8 cellular contexts compared by ENCODE assay signal in the genomic region with DNA sequence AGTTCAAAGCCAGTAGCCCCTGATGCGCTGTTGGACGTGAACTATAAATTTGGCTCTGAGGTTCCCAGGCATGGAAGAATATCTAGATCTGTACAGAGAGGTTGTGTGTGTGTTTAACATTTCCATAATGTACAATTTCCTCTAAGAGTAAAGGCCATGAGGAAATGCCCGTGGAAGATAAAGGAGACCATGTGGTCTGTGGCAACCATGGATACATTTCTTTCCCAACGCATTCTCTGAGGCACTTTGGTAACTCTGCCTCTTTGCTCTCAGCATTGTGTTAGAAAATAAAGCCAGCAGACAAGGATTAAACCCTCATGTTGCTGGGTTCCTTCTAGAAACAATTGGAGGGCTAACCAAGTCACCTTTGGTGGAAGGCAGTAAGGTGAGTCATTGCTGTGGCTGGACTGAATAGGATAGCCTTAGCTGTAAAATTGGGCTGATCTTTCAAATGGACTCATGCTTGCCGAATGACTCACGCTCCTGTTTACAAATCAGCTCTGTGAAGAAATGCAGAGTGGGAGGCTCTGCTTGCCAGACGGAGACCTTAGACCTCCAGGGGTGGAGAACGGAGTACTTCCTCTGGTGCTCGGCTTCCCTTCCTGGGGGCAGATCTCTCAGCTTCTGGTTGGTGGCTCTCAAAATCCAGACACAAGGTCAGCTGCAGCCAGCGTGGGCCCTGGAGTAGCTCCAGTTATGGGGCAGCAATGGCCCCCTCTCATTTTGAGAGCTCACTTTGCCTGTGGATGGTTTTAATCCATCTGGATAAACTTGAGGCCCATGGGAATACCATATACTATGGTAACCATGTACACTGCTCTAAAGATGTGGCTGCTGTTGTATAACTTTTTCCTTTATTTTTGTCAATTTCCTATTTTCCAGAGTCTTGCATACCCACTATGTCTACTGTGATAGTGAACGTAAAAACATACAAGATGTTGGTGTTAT.
A peak's percentile ranks its signal among the peaks of the same experiment; 100 is the strongest.
DNase-seq lines count a peak whose midpoint lies in the region; TF ChIP-seq lines count a peak whose summit lies in the region.

No MANE protein-coding gene starts in this region.

- peak; percentile 99 for DNase-seq in GM04503 (ENCODE audit: low read depth)
- peak; percentile 61 for DNase-seq in SK-MEL-5 (ENCODE audit: low read depth, low spot score)
- peak; percentile 99 for DNase-seq in fibroblast of villous mesenchyme (ENCODE audit: low read depth)
- peak; percentile 100 for DNase-seq in renal cortical epithelial cell (ENCODE audit: low read depth)
- no peak for DNase-seq in NCI-H526 treated with DMSO at 0.1 percent for 48 hours (lab: John Stamatoyannopoulos, UW)
- no peak for DNase-seq in NCI-H1048 (lab: John Stamatoyannopoulos, UW)
- no peak for DNase-seq in activated effector memory CD4-positive, alpha-beta T cell treated with anti-CD3 and anti-CD28 coated beads, Interleukin-2, amount 50 U/mL, for 16 hours
- no peak for DNase-seq in DMS79 treated with DMSO at 0.1 percent for 48 hours (lab: John Stamatoyannopoulos, UW)

- H3K4me3 ChIP-seq in fibroblast of villous mesenchyme (ENCODE audit: low read depth, low read length): no peak overlapping the region

- in situ Hi-C loops in SK-MEL-5 (cut with HindIII; ENCODE audit: low pct_unique_long_range_greater_than_20kb, low sequenced_read_pairs): no loop called here

- no peak for TF ChIP-seq CTCF in fibroblast of villous mesenchyme (IDR thresholded peaks at IDR 0.05; ENCODE audit: insufficient read depth, low read depth, low read length)

Comparison
In these comparisons a context has a peak if more than half of its experiments do, and no peak if none do; other contexts are left out.
1. DNase-seq: peak in GM04503 (single experiment), SK-MEL-5 (single experiment), fibroblast of villous mesenchyme (single experiment) and renal cortical epithelial cell (single experiment); none in NCI-H526 treated with DMSO at 0.1 percent for 48 hours (single experiment), NCI-H1048 (single experiment), activated effector memory CD4-positive, alpha-beta T cell treated with anti-CD3 and anti-CD28 coated beads, Interleukin-2, amount 50 U/mL, for 16 hours (single experiment) and DMS79 treated with DMSO at 0.1 percent for 48 hours (single experiment).